ENCODE assay signal across 30 cellular contexts in the genomic region with DNA sequence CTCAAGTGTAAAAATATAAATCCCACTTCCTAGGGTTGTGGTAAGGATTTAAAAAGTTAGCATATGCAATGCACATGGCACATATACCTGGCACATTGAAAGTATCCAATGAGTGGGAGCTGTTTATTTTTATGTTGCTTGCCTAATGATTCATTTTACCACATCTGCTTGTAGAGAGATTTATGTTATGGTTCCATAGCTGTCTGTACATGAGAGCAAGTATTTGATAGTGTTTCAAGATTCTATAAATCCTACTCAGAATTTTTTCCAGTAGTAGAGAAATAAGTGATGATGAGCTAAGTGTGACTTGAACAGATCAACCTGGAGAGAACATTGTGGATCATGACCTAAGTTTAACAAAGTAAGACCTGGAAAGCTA.
"Had no signal": no experiment of that assay in that cellular context is flagged by ENCODE, and none has a peak within 500 bp of the region (broad histone marks: within the 10 kb centered on the region; RNA-seq: fewer than 3 reads in every experiment).

No MANE protein-coding gene starts in this region.

- H3K27me3 ChIP-seq: neural progenitor cell, ovary, right lobe of liver, sigmoid colon, spleen, thyroid gland, tibial nerve, upper lobe of left lung, vagina had no signal

- H3K27ac ChIP-seq: neural progenitor cell, ovary, parathyroid adenoma, psoas muscle, right lobe of liver, sigmoid colon, spleen, thoracic aorta, thyroid gland, tibial nerve, upper lobe of left lung, vagina had no signal

- H2AFZ ChIP-seq: neural progenitor cell, parathyroid adenoma had no signal

- H3K9me3 Mint-ChIP-seq: natural killer cell; nephron; neural progenitor cell; stimulated activated naive CD8-positive, alpha-beta T cell treated with anti-CD3 and anti-CD28 coated beads, Interleukin-15, amount 100 ng/mL, for 72 hours had no signal

- H3K36me3 ChIP-seq: neural progenitor cell, ovary, right lobe of liver, sigmoid colon, spleen, thoracic aorta, thyroid gland, tibial nerve, upper lobe of left lung, vagina had no signal

- H3K4me2 ChIP-seq: neural progenitor cell had no signal

- H3K79me2 ChIP-seq: parathyroid adenoma had no signal

- ATAC-seq: natural killer cell; right cardiac atrium; right lobe of liver; stimulated activated memory B cell treated with anti-CD40 and anti-IgM and Interleukin-4, amounts not matched to agents 10 μg/mL and 1 μg/mL and 100 μg/mL, for 72 hours; stimulated activated naive CD8-positive, alpha-beta T cell treated with anti-CD3 and anti-CD28 coated beads, Interleukin-15, amount 100 ng/mL, for 72 hours; stimulated activated naive CD8-positive, alpha-beta T cell treated with anti-CD3 and anti-CD28 coated beads, Interleukin-15, Interleukin-2, amounts not matched to agents 100 U/mL and 50 U/mL, for 24 hours had no signal

- H3K27ac Mint-ChIP-seq: natural killer cell; nephron; neural progenitor cell; progenitor cell of endocrine pancreas; stimulated activated memory B cell treated with anti-CD40 and anti-IgM and Interleukin-4, amounts not matched to agents 10 μg/mL and 1 μg/mL and 100 μg/mL, for 72 hours; stimulated activated naive CD8-positive, alpha-beta T cell treated with anti-CD3 and anti-CD28 coated beads, Interleukin-15, amount 100 ng/mL, for 72 hours had no signal

- H3K4me3 Mint-ChIP-seq: natural killer cell; nephron; neural progenitor cell; stimulated activated memory B cell treated with anti-CD40 and anti-IgM and Interleukin-4, amounts not matched to agents 10 μg/mL and 1 μg/mL and 100 μg/mL, for 72 hours; stimulated activated naive CD8-positive, alpha-beta T cell treated with anti-CD3 and anti-CD28 coated beads, Interleukin-15, amount 100 ng/mL, for 72 hours had no signal

- H3K36me3 Mint-ChIP-seq: natural killer cell; neural progenitor cell; stimulated activated memory B cell treated with anti-CD40 and anti-IgM and Interleukin-4, amounts not matched to agents 10 μg/mL and 1 μg/mL and 100 μg/mL, for 72 hours had no signal

- H3K27me3 Mint-ChIP-seq: stimulated activated memory B cell treated with anti-CD40 and anti-IgM and Interleukin-4, amounts not matched to agents 10 μg/mL and 1 μg/mL and 100 μg/mL, for 72 hours had no signal

- H3K4me3 ChIP-seq: neural progenitor cell, ovary, psoas muscle, right lobe of liver, sigmoid colon, spleen, thoracic aorta, thyroid gland, tibial nerve, upper lobe of left lung, vagina had no signal

- DNase-seq: natural killer cell; occipital lobe; ovary; posterior cingulate gyrus; psoas muscle; right cardiac atrium; right lobe of liver; sigmoid colon; small intestine; spleen; stimulated activated CD4-positive, alpha-beta T cell treated with anti-CD3 and anti-CD28 coated beads, Interleukin-12 subunit alpha, Interleukin-12 subunit beta, amount 100 ng/mL, for 4 hours; stimulated activated CD4-positive, alpha-beta T cell treated with anti-CD3 and anti-CD28 coated beads, Interleukin-1b, Interleukin-23, amount 100 ng/mL, for 48 hours; stimulated activated CD4-positive, alpha-beta T cell treated with anti-CD3 and anti-CD28 coated beads, Interleukin-4, amount 100 ng/mL, for 1 hour; stimulated activated CD4-positive, alpha-beta T cell treated with anti-CD3 and anti-CD28 coated beads, Interleukin-4, amount 100 ng/mL, for 4 hours; stimulated activated CD8-positive, alpha-beta memory T cell treated with anti-CD3 and anti-CD28 coated beads, Interleukin-4, amount 100 ng/mL, for 48 hours; stimulated activated naive CD4-positive, alpha-beta T cell; stimulated activated naive CD8-positive, alpha-beta T cell treated with anti-CD3 and anti-CD28 coated beads, Interleukin-15, amount 100 ng/mL, for 72 hours; stimulated activated naive CD8-positive, alpha-beta T cell treated with anti-CD3 and anti-CD28 coated beads, Interleukin-15, Interleukin-2, amounts not matched to agents 100 U/mL and 50 U/mL, for 24 hours; substantia nigra; thyroid gland; trophoblast cell; upper lobe of left lung had no signal

- H3K9me3 ChIP-seq: ovary, psoas muscle, right lobe of liver, sigmoid colon, spleen, thoracic aorta, thyroid gland, tibial nerve, upper lobe of left lung, vagina had no signal

- H3K4me1 Mint-ChIP-seq: natural killer cell; nephron; neural progenitor cell; stimulated activated memory B cell treated with anti-CD40 and anti-IgM and Interleukin-4, amounts not matched to agents 10 μg/mL and 1 μg/mL and 100 μg/mL, for 72 hours; stimulated activated naive CD8-positive, alpha-beta T cell treated with anti-CD3 and anti-CD28 coated beads, Interleukin-15, amount 100 ng/mL, for 72 hours had no signal

- H3K4me1 ChIP-seq: neural progenitor cell, parathyroid adenoma, psoas muscle, right lobe of liver, sigmoid colon, spleen, thyroid gland, tibial nerve, upper lobe of left lung, vagina had no signal

- H3K9ac ChIP-seq: neural progenitor cell, parathyroid adenoma had no signal
